In genomic region chr6:12012566-12013367, GRCh38 we compare ENCODE assay signal across 8 cellular contexts. TPM values are rescaled to one million over a fixed set of nuclear protein-coding genes. Genes with fewer than 3 reads are reported as not detected.
DNase-seq lines count a peak whose midpoint lies in the region; ATAC-seq and TF ChIP-seq lines count a peak whose summit lies in the region.

No MANE protein-coding gene starts in this region.

- 0 to 1% (median 0%) methylated on average over 39 to 57 of the region's 62 CpGs for WGBS in adipose tissue, 3 donors
- WGBS in heart right ventricle, 2 donors: 0% methylated on average over 51 to 58 of the region's 62 CpGs
- WGBS in upper lobe of left lung, 2 donors: 0 to 3% methylated on average over 12 to 46 of the region's 62 CpGs

- peaks cover 0 to 8% (median 0%) of the 10 kb centered on the region in 11 donors for H3K9me3 ChIP-seq in heart right ventricle
- no peaks in the 10 kb centered on the region for H3K9me3 ChIP-seq in upper lobe of left lung

- H3K4me3 ChIP-seq in heart right ventricle: peak overlapping the region; percentile 53 to 92 (median 73)
- peak overlapping the region; percentile 79 to 92 (median 88) for H3K4me3 ChIP-seq in upper lobe of left lung

- H3K4me1 ChIP-seq in heart right ventricle (peaks cover 4 to 36% (median 30%) of the 10 kb centered on the region in 9 donors), upper lobe of left lung (peaks cover 21 to 28% (median 26%) of the 10 kb centered on the region in 4 donors)

- peak overlapping the region; percentile 99 for H3K27ac ChIP-seq in adipose tissue (ENCODE audit: low read depth, low read length)
- H3K27ac ChIP-seq in heart right ventricle: peak overlapping the region; percentile 79 to 98 (median 96)
- peak overlapping the region; percentile 95 to 98 (median 96) for H3K27ac ChIP-seq in upper lobe of left lung

- peak in 2 of 4 donors; percentile 10 to 32 for TF ChIP-seq EP300 in upper lobe of left lung (IDR thresholded peaks at IDR 0.05)

- H3K36me3 ChIP-seq in heart right ventricle: peaks cover 0 to 26% (median 9%) of the 10 kb centered on the region in 9 donors
- peaks cover 0 to 19% (median 5%) of the 10 kb centered on the region in 4 donors for H3K36me3 ChIP-seq in upper lobe of left lung

- H3K27me3 ChIP-seq in heart right ventricle: no peaks in the 10 kb centered on the region
- no peaks in the 10 kb centered on the region for H3K27me3 ChIP-seq in upper lobe of left lung

- peak in 2 of 4 donors; percentile 67 to 71 for TF ChIP-seq POLR2A in upper lobe of left lung (IDR thresholded peaks at IDR 0.05)

- DNase-seq in GF-D8 (lab: John Stamatoyannopoulos, UW) (peak; percentile 8), M059J (ENCODE audit: low read depth) (peak; percentile 97), heart right ventricle (peak; percentile 53 to 67), pons (ENCODE audit: low spot score) (peak; percentile 73), upper lobe of left lung (peak; percentile 85 to 92)

- ATAC-seq in SK-N-SH treated with all-trans-retinoic acid at 6 μM for 48 hours (peak; percentile 76), heart right ventricle (no peak), upper lobe of left lung (ENCODE audit: low FRiP score in 2 of 2) (peak; percentile 49 to 52), GM21576 (IDR thresholded peaks at IDR 0.05; ENCODE audit: unreplicated experiment) (no peak)

- intact Hi-C loops in heart right ventricle (cut with DNase I): loop anchor here in 5 of 10 donors (5.0 to 10.0 kb wide), 4 partner anchors 240 to 360 kb away; no protein-coding TSS in a partner anchor

- TF ChIP-seq CTCF in heart right ventricle (IDR thresholded peaks at IDR 0.05) (no peak), upper lobe of left lung (IDR thresholded peaks at IDR 0.05) (no peak)

TF ChIP-seq in SK-N-SH treated with all-trans-retinoic acid at 6 μM for 48 hours, 23 proteins besides CTCF, POLR2A, EP300 and RAD21:
- no peak for TF ChIP-seq BACH2 (CRISPR knock-in tag; IDR thresholded peaks at IDR 0.05; ENCODE audit: borderline replicate concordance)
- no peak for TF ChIP-seq OSR1 (CRISPR knock-in tag; IDR thresholded peaks at IDR 0.05)
- no peak for TF ChIP-seq TCF4 (CRISPR knock-in tag; IDR thresholded peaks at IDR 0.05; ENCODE audit: borderline replicate concordance)
- no peak for TF ChIP-seq TSHZ2 (CRISPR knock-in tag; IDR thresholded peaks at IDR 0.05)
- TF ChIP-seq ZC3H10 (CRISPR knock-in tag; IDR thresholded peaks at IDR 0.05): no peak
- no peak for TF ChIP-seq ZFP3 (CRISPR knock-in tag; IDR thresholded peaks at IDR 0.05)
- TF ChIP-seq ESRRG (CRISPR knock-in tag; IDR thresholded peaks at IDR 0.05): no peak
- no peak for TF ChIP-seq ZNF8 (CRISPR knock-in tag; IDR thresholded peaks at IDR 0.05)
- no peak for TF ChIP-seq PPARA (CRISPR knock-in tag; IDR thresholded peaks at IDR 0.05; ENCODE audit: borderline replicate concordance)
- no peak for TF ChIP-seq ZFP30 (CRISPR knock-in tag; IDR thresholded peaks at IDR 0.05)
- no peak for TF ChIP-seq CREB5 (CRISPR knock-in tag; IDR thresholded peaks at IDR 0.05; ENCODE audit: low read depth)

RNA-seq across cellular contexts. Expression of gene HIVEP1, which starts 0.7 kb away (rescaled TPM):
- 16.9 and 20.4 TPM in 2 replicates for total RNA-seq in M059J (2014; rRNA removed; shearing (Covaris generic))
- polyA plus RNA-seq in adipose tissue: 10 to 100 TPM in 1 of 3 donors, 1 to 10 TPM in 2; 3.8 to 13.9 (median 5.5) TPM
- total RNA-seq in heart right ventricle: 10 to 100 TPM; 10.3 to 20.9 (median 14.1) TPM
- polyA plus RNA-seq in heart right ventricle: 1 to 10 TPM; 3.4 to 3.5 TPM
- total RNA-seq in upper lobe of left lung: 10 to 100 TPM; 22.9 to 48.5 (median 30.4) TPM

Comparison
In these comparisons a context has a peak if more than half of its experiments do, and no peak if none do; other contexts are left out.
1. DNase-seq: peak in every context shown above with its lines; median percentile 97 in M059J; 88 in upper lobe of left lung; 73 in pons; 60 in heart right ventricle; 8 in GF-D8.
2. ATAC-seq: peak in SK-N-SH treated with all-trans-retinoic acid at 6 μM for 48 hours (single experiment) and upper lobe of left lung (2 of 2); none in heart right ventricle (0 of 8) and GM21576 (single experiment).
3. Peak in every context shown above with its lines, with median percentiles within 50 percentile points of each other: H3K27ac ChIP-seq.